ENCODE assay signal across 8 cellular contexts in genomic region chr17:50421308-50422031, GRCh38. TPM values are rescaled to one million over a fixed set of nuclear protein-coding genes. Genes with fewer than 3 reads are reported as not detected.
A peak's percentile ranks its signal among the peaks of the same experiment; 100 is the strongest.
DNase-seq lines count a peak whose midpoint lies in the region; ATAC-seq and TF ChIP-seq lines count a peak whose summit lies in the region.

No MANE protein-coding gene starts in this region.

- intact Hi-C loops in colonic mucosa (cut with DNase I), result no loop called here
- intact Hi-C loops in posterior cingulate gyrus (cut with DNase I), result no loop called here

- H3K27ac ChIP-seq in colonic mucosa, result peak overlapping the region; percentile 76

- peaks cover 7% of the 10 kb centered on the region for H3K27me3 Mint-ChIP-seq in osteocyte (ENCODE audit: unreplicated experiment)

- H3K4me3 ChIP-seq in colonic mucosa, result no peak overlapping the region

- peak overlapping the region; percentile 3 to 15 for H3K9ac ChIP-seq in colonic mucosa (ENCODE audit: low read depth in 2 of 2, low read length in 2 of 2)

- DNase-seq in EL (peak; percentile 24), NAMALWA (ENCODE audit: low spot score) (peak; percentile 66), colonic mucosa (no peak), osteocyte (ENCODE audit: extremely low spot score, unreplicated experiment) (no peak), HK-2 (ENCODE audit: unreplicated experiment) (no peak), C1 segment of cervical spinal cord (lab: John Stamatoyannopoulos, UW) (no peak), posterior cingulate gyrus (no peak)

- peaks cover 18% of the 10 kb centered on the region for H3K4me1 Mint-ChIP-seq in osteocyte (ENCODE audit: unreplicated experiment)

- TF ChIP-seq CTCF in colonic mucosa (IDR thresholded peaks at IDR 0.05) (no peak), osteocyte (IDR thresholded peaks at IDR 0.05) (no peak)

- ATAC-seq in GM19463 (IDR thresholded peaks at IDR 0.05; ENCODE audit: unreplicated experiment), result no peak

- no peaks in the 10 kb centered on the region for H3K9me3 ChIP-seq in colonic mucosa

- peak overlapping the region; percentile 66 for H3K4me3 Mint-ChIP-seq in osteocyte (ENCODE audit: unreplicated experiment)

- H3K9me3 Mint-ChIP-seq in osteocyte (ENCODE audit: unreplicated experiment), result no peaks in the 10 kb centered on the region

- H3K36me3 ChIP-seq in colonic mucosa, result no peaks in the 10 kb centered on the region

- H3K27ac Mint-ChIP-seq in osteocyte (ENCODE audit: unreplicated experiment), result peak overlapping the region; percentile 85

- peaks cover 11% of the 10 kb centered on the region for H3K4me1 ChIP-seq in colonic mucosa

- H3K36me3 Mint-ChIP-seq in osteocyte (ENCODE audit: unreplicated experiment), result no peaks in the 10 kb centered on the region

- no peaks in the 10 kb centered on the region for H3K27me3 ChIP-seq in colonic mucosa

RNA-seq across cellular contexts. Expression of gene ACSF2, which starts 4.5 kb away (rescaled TPM):
- total RNA-seq in colonic mucosa, result 100 to 1,000 TPM in 1 of 2 donors, 10 to 100 TPM in 1; 50.8 to 119 TPM
- 25.4 and 28.1 TPM in 2 replicates for total RNA-seq in osteocyte

RNA-seq across cellular contexts. Expression of gene LRRC59, which starts 24.1 kb away (rescaled TPM):
- total RNA-seq in colonic mucosa (100 to 1,000 TPM; 147 to 265 TPM), osteocyte (87.0 and 87.2 TPM in 2 replicates)

RNA-seq across cellular contexts. Expression of gene CHAD, which starts 47.2 kb away (rescaled TPM):
- total RNA-seq in colonic mucosa (1 to 10 TPM; 1.8 to 3.6 TPM), osteocyte (not detected in 2 replicates)

RNA-seq across cellular contexts. Expression of gene EME1, which starts 48.4 kb away (rescaled TPM):
- total RNA-seq in colonic mucosa (10 to 100 TPM in 1 of 2 donors, 1 to 10 TPM in 1; 1.8 to 10.1 TPM), osteocyte (2.8 and 3.6 TPM in 2 replicates)

RNA-seq across cellular contexts. Expression of gene MRPL27, which starts 48.5 kb away (rescaled TPM):
- total RNA-seq in colonic mucosa (100 to 1,000 TPM in 1 of 2 donors, 10 to 100 TPM in 1; 71.7 to 135 TPM), osteocyte (54.5 and 59.0 TPM in 2 replicates)

Comparison
In these comparisons a context has a peak if more than half of its experiments do, and no peak if none do; other contexts are left out.
1. DNase-seq: peak in EL (single experiment) and NAMALWA (single experiment); none in colonic mucosa (single experiment), osteocyte (single experiment), HK-2 (single experiment), C1 segment of cervical spinal cord (0 of 14) and posterior cingulate gyrus (0 of 10).